In the genomic region with DNA sequence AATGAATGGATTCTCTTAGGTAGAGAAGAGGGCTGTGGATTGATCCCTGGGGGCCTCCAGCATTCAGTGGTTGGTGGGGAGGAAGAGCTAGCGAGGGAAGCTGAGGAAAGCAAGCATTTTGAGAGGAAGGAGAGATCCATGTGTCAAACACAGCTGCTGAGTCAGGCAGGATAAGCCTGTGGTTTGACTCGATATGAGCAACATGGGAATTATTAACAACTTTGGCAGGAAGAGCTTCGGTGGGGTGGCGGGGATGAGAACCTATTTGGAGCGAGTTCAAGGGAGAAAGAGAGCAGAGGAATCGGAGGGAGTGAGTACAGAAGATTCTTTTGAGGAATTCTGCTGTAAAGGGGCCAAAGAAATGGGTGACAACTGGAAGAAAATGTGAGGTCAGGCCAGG, we compare ENCODE assay signal across 13 cellular contexts. TPM values are rescaled to one million over a fixed set of nuclear protein-coding genes. Genes with fewer than 3 reads are reported as not detected.
DNase-seq lines count a peak whose midpoint lies in the region; ATAC-seq and TF ChIP-seq lines count a peak whose summit lies in the region.
"Had no signal": no experiment of that assay in that cellular context is flagged by ENCODE, and none has a peak within 500 bp of the region (broad histone marks: within the 10 kb centered on the region; RNA-seq: fewer than 3 reads in every experiment).

No MANE protein-coding gene starts in this region.

- TF ChIP-seq EP300 in SK-N-SH (IDR thresholded peaks at IDR 0.05; ENCODE audit: borderline replicate concordance in 1 of 2, low read depth in 1 of 2, low read length in 1 of 2) = no peak

- 34% methylated on average over 6 of the region's 6 CpGs for WGBS in SK-N-SH (ENCODE audit: low lambda C conversion rate)

- H3K4me1 ChIP-seq in SK-N-SH (ENCODE audit: control insufficient read depth in 1 of 2, insufficient read depth in 2 of 2, low read depth in 1 of 2, low read length in 1 of 2) = peaks cover 6 to 8% of the 10 kb centered on the region in 2 experiments; a peak in 2 of 4 replicates
- H3K4me1 ChIP-seq: transverse colon had no signal

- no peaks in the 10 kb centered on the region for H4K20me1 ChIP-seq in SK-N-SH (ENCODE audit: insufficient read depth)

- CTCF ChIA-PET in SK-N-SH (lab: Yijun Ruan, JAX) = interaction anchor here (1.1 to 20.6 kb wide), 14 partner anchors 9 to 645 kb away, joined by 3 to 691 read pairs (median 17); partner anchors contain the start of genes CDC42EP4, COG1 and CPSF4L

- H2AFZ ChIP-seq in SK-N-SH (ENCODE audit: low read depth) = no peak overlapping the region

- no peaks in the 10 kb centered on the region for H3K36me3 ChIP-seq in SK-N-SH (replicated peaks in 1 of 2; ENCODE audit: control insufficient read depth in 1 of 2, insufficient read depth in 2 of 2, low read length in 1 of 2)
- H3K36me3 ChIP-seq: transverse colon had no signal

- peak; percentile 8 for DNase-seq in Right ventricle myocardium superior
- DNase-seq in cardiac septum (ENCODE audit: low spot score) = no peak
- no peak for DNase-seq in SK-N-SH
- peak; percentile 55 for DNase-seq in fibroblast of peridontal ligament (ENCODE audit: extremely low read depth)
- DNase-seq in NCI-H774 (lab: John Stamatoyannopoulos, UW) = no peak
- DNase-seq in SHP77 (lab: John Stamatoyannopoulos, UW) = no peak
- DNase-seq in NCI-H146 treated with DMSO at 0.1 percent for 48 hours (lab: John Stamatoyannopoulos, UW; ENCODE audit: unreplicated experiment) = no peak
- DNase-seq in stimulated activated naive CD8-positive, alpha-beta T cell treated with anti-CD3 and anti-CD28 coated beads, Interleukin-15, Interleukin-2, amounts not matched to agents 100 U/mL and 50 U/mL, for 24 hours = no peak
- DNase-seq: activated CD4-positive, CD25-positive, alpha-beta regulatory T cell treated with anti-CD3 and anti-CD28 coated beads, Interleukin-2, amount 50 U/mL, for 72 hours; activated T-cell treated with anti-CD3 and anti-CD28 coated beads, Interleukin-2, amount 50 U/mL, for 48 hours; naive thymus-derived CD8-positive, alpha-beta T cell; NCI-H1694; transverse colon had no signal

- no peaks in the 10 kb centered on the region for H3K9me2 ChIP-seq in SK-N-SH

- intact Hi-C loops in Right ventricle myocardium superior (cut with DNase I) (loop anchor here (2.0 kb wide), 1 partner anchor 116 kb away; no protein-coding TSS in a partner anchor), cardiac septum (cut with DNase I) (loop anchor here (10.0 kb wide), 1 partner anchor 646 kb away; no protein-coding TSS in a partner anchor)

- H3K79me2 ChIP-seq in SK-N-SH (ENCODE audit: insufficient read depth) = no peaks in the 10 kb centered on the region

- H3K27ac ChIP-seq in SK-N-SH (ENCODE audit: low read depth in 2 of 2, low read length in 1 of 2) = no peak overlapping the region
- H3K27ac ChIP-seq: transverse colon had no signal

- H3K27me3 ChIP-seq in SK-N-SH (ENCODE audit: insufficient read depth) = 0 out of 2 replicates have a peak, but pooled peaks cover 14% of the 10 kb centered on the region
- H3K27me3 ChIP-seq: transverse colon had no signal

- POLR2A ChIA-PET in SK-N-SH (lab: Yijun Ruan, JAX) = interaction anchor here (1.0 to 3.5 kb wide), 2 partner anchors 61 to 116 kb away, joined by 3 to 30 read pairs; partner anchors contain the start of gene CDC42EP4

- no peak overlapping the region for H3K4me3 ChIP-seq in SK-N-SH (ENCODE audit: low read depth in 2 of 2, low read length in 1 of 2)
- H3K4me3 ChIP-seq: transverse colon had no signal

- H3K4me2 ChIP-seq in SK-N-SH = peak overlapping the region; percentile 43; the same call in 1 of the 2 replicates

- no peaks in the 10 kb centered on the region for H3K9me3 ChIP-seq in SK-N-SH
- H3K9me3 ChIP-seq: transverse colon had no signal

- no peaks in the 10 kb centered on the region for H3F3A ChIP-seq in SK-N-SH (replicated peaks; ENCODE audit: insufficient read depth)

- no peak for ATAC-seq in Right ventricle myocardium superior (ENCODE audit: poor library complexity)
- no peak for ATAC-seq in stimulated activated naive CD8-positive, alpha-beta T cell treated with anti-CD3 and anti-CD28 coated beads, Interleukin-15, Interleukin-2, amounts not matched to agents 100 U/mL and 50 U/mL, for 24 hours
- ATAC-seq: naive thymus-derived CD8-positive, alpha-beta T cell had no signal

- no peak for TF ChIP-seq RAD21 in SK-N-SH (IDR thresholded peaks at IDR 0.05; ENCODE audit: low read length)

- TF ChIP-seq CTCF in SK-N-SH (IDR thresholded peaks at IDR 0.05) = no peak

- no peak overlapping the region for H3K9ac ChIP-seq in SK-N-SH

TF ChIP-seq in SK-N-SH, 30 proteins besides CTCF, POLR2A, EP300 and RAD21:
- TF ChIP-seq SIN3A (IDR thresholded peaks at IDR 0.05; ENCODE audit: borderline replicate concordance, low read depth, low read length) = no peak
- peak; percentile 53 for TF ChIP-seq TCF12 (IDR thresholded peaks at IDR 0.05)
- TF ChIP-seq POLR2AphosphoS5 (IDR thresholded peaks at IDR 0.05; ENCODE audit: low read depth, low read length) = no peak
- no peak for TF ChIP-seq ZBTB33 (IDR thresholded peaks at IDR 0.05; ENCODE audit: borderline replicate concordance, low read depth)
- peak; percentile 68 for TF ChIP-seq NFIC (IDR thresholded peaks at IDR 0.05; ENCODE audit: borderline replicate concordance)
- TF ChIP-seq FOSL2 (IDR thresholded peaks at IDR 0.05; ENCODE audit: borderline replicate concordance, low read depth) = peak; percentile 33; the same call in 1 of the 2 replicates
- TF ChIP-seq, protein P1, sequence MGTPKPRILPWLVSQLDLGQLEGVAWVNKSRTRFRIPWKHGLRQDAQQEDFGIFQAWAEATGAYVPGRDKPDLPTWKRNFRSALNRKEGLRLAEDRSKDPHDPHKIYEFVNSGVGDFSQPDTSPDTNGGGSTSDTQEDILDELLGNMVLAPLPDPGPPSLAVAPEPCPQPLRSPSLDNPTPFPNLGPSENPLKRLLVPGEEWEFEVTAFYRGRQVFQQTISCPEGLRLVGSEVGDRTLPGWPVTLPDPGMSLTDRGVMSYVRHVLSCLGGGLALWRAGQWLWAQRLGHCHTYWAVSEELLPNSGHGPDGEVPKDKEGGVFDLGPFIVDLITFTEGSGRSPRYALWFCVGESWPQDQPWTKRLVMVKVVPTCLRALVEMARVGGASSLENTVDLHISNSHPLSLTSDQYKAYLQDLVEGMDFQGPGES (IDR thresholded peaks at IDR 0.05; ENCODE audit: low read depth, low read length) = no peak
- 0 out of 2 replicates have a peak, but pooled peaks have one; percentile 28 for TF ChIP-seq PBX3 (IDR thresholded peaks at IDR 0.05)
- TF ChIP-seq FOXJ3 (CRISPR knock-in tag; IDR thresholded peaks at IDR 0.05) = no peak

RNA-seq across cellular contexts. Expression of gene CDC42EP4, which starts 59.5 kb away (rescaled TPM):
- total RNA-seq in Right ventricle myocardium superior (53.0 TPM), cardiac septum (41.3 TPM)
- 23.7 and 28.3 TPM in 2 replicates for polyA plus RNA-seq in SK-N-SH (2012; rRNA removed)
- 16.3 and 24.6 TPM in 2 replicates for polyA plus RNA-seq in SK-N-SH (2012; cell fraction: cytosol; rRNA removed)
- polyA plus RNA-seq in SK-N-SH (2012; cell fraction: nucleus; rRNA removed) = 15.8 and 17.1 TPM in 2 replicates

Comparison
In these comparisons a context has a peak if more than half of its experiments do, and no peak if none do; other contexts are left out.
1. DNase-seq: peak in Right ventricle myocardium superior (single experiment) and fibroblast of peridontal ligament (single experiment); none in cardiac septum (single experiment), SK-N-SH (single experiment), NCI-H774 (single experiment), SHP77 (0 of 2), NCI-H146 treated with DMSO at 0.1 percent for 48 hours (single experiment) and stimulated activated naive CD8-positive, alpha-beta T cell treated with anti-CD3 and anti-CD28 coated beads, Interleukin-15, Interleukin-2, amounts not matched to agents 100 U/mL and 50 U/mL, for 24 hours (single experiment).